8 cellular contexts compared by ENCODE assay signal in the genomic region with DNA sequence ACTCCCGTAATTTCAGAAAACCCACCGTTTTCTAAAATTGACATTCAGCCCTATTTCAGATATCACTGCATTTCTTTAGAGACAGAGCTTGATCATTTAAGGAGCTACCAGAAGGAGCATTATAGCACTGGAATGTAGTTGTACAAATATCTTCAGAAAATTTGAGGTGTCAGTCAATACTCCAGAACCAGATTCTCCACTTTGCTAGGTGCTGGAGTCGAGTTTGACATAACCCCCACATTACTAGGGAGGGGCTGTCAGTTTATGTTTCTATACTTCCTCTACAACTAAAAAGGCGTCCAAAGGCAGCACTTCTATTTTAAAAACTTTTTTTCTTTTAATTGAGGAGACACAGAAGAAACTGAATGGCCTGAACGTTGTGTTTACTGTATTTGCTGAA. TPM values are rescaled to one million over a fixed set of nuclear protein-coding genes. Genes with fewer than 3 reads are reported as not detected.
DNase-seq lines count a peak whose midpoint lies in the region; ATAC-seq and TF ChIP-seq lines count a peak whose summit lies in the region.

No MANE protein-coding gene starts in this region.

- H3K27me3 Mint-ChIP-seq in IgD-negative memory B cell (peaks cover 8% of the 10 kb centered on the region), natural killer cell (ENCODE audit: low read depth in 2 of 2) (no peaks in the 10 kb centered on the region)

- H3K4me3 ChIP-seq in AG04450 (ENCODE audit: low read depth, low read length) = peak overlapping the region; percentile 82
- peak overlapping the region; percentile 69 for H3K4me3 ChIP-seq in choroid plexus epithelial cell (ENCODE audit: low read depth, low read length)

- ATAC-seq in natural killer cell = no peak
- ATAC-seq in HG02678 (IDR thresholded peaks at IDR 0.05; ENCODE audit: unreplicated experiment) = no peak
- ATAC-seq in GM21529 (IDR thresholded peaks at IDR 0.05; ENCODE audit: unreplicated experiment) = no peak
- ATAC-seq in HG03457 (IDR thresholded peaks at IDR 0.05; ENCODE audit: unreplicated experiment) = no peak

- intact Hi-C loops in natural killer cell (cut with micrococcal nuclease) = loop anchor here (1.0 to 5.0 kb wide), 2 partner anchors 15 to 61 kb away; a partner anchor contains a TSS

- peaks cover 2% of the 10 kb centered on the region for H3K9me3 ChIP-seq in AG04450 (ENCODE audit: control insufficient read depth, insufficient read depth, low read length)

- POLR2A ChIA-PET in AG04450 (lab: Yijun Ruan, JAX) = interaction anchor here (0.6 to 2.1 kb wide), 6 partner anchors 11 to 149 kb away, joined by 3 to 13 read pairs (median 4); a partner anchor contains a TSS

- TF ChIP-seq CTCF in AG04450 (IDR thresholded peaks at IDR 0.05; ENCODE audit: low read depth, low read length) (no peak), choroid plexus epithelial cell (conservative IDR thresholded peaks at IDR 0.05; ENCODE audit: low read depth, low read length) (no peak), natural killer cell (IDR thresholded peaks at IDR 0.05) (no peak)

- H3K27ac Mint-ChIP-seq in IgD-negative memory B cell = peak overlapping the region in 2 of 3 donors; percentile 90 to 97
- H3K27ac Mint-ChIP-seq in natural killer cell = peak overlapping the region; percentile 79 to 97

- DNase-seq in AG04450 (ENCODE audit: low read depth, low spot score) = no peak
- DNase-seq in choroid plexus epithelial cell (ENCODE audit: low read depth) = no peak
- DNase-seq in natural killer cell = no peak
- no peak for DNase-seq in DMS114 treated with DMSO at 0.1 percent for 48 hours (lab: John Stamatoyannopoulos, UW; ENCODE audit: unreplicated experiment)

- no peaks in the 10 kb centered on the region for H3K27me3 ChIP-seq in AG04450 (ENCODE audit: control insufficient read depth, insufficient read depth, low read length)

- no peak overlapping the region for H3K27ac ChIP-seq in AG04450 (ENCODE audit: low read depth, low read length)

- H3K4me1 Mint-ChIP-seq in IgD-negative memory B cell = peaks cover 25 to 34% (median 32%) of the 10 kb centered on the region in 3 donors
- H3K4me1 Mint-ChIP-seq in natural killer cell = peaks cover 20 to 33% of the 10 kb centered on the region in 2 donors

- H3K36me3 Mint-ChIP-seq in IgD-negative memory B cell = peaks cover 2% of the 10 kb centered on the region
- no peaks in the 10 kb centered on the region for H3K36me3 Mint-ChIP-seq in natural killer cell

- CTCF ChIA-PET in AG04450 (lab: Charles Lee) = interaction anchor here (0.5 to 1.8 kb wide), 10 partner anchors 12 to 287 kb away, joined by 3 to 13 read pairs (median 3); no protein-coding TSS in a partner anchor

- H3K9me3 Mint-ChIP-seq in IgD-negative memory B cell = no peaks in the 10 kb centered on the region
- H3K9me3 Mint-ChIP-seq in natural killer cell = no peaks in the 10 kb centered on the region

- H3K4me3 Mint-ChIP-seq in IgD-negative memory B cell (peak overlapping the region; percentile 83 to 99 (median 92)), natural killer cell (peak overlapping the region; percentile 83)

RNA-seq across cellular contexts. Expression of a gene that starts 0.9 kb away (rescaled TPM):
- polyA plus RNA-seq in AG04450 (2011; rRNA removed) = 10.0 and 10.1 TPM in 2 replicates
- 26.9 and 30.0 TPM in 2 replicates for polyA minus RNA-seq in AG04450 (2011; rRNA and poly(A)+ RNA removed)
- 1.1 TPM for polyA plus RNA-seq in IgD-negative memory B cell
- 10 to 100 TPM in 2 of 3 donors, 1 to 10 TPM in 1; 7.9 to 17.7 (median 12.1) TPM for total RNA-seq in natural killer cell

RNA-seq across cellular contexts. Expression of a gene that starts 15.4 kb away (rescaled TPM):
- polyA plus RNA-seq in AG04450 (2011; rRNA removed) = 136 and 150 TPM in 2 replicates
- 117 and 131 TPM in 2 replicates for polyA minus RNA-seq in AG04450 (2011; rRNA and poly(A)+ RNA removed)
- polyA plus RNA-seq in IgD-negative memory B cell = 30.8 TPM
- 10 to 100 TPM; 37.9 to 64.9 (median 45.2) TPM for total RNA-seq in natural killer cell
